In genomic region chr5:130135506-130135905, GRCh38 we compare ENCODE assay signal across 14 cellular contexts.
A peak's percentile ranks its signal among the peaks of the same experiment; 100 is the strongest.
DNase-seq lines count a peak whose midpoint lies in the region; ATAC-seq and TF ChIP-seq lines count a peak whose summit lies in the region.
"Had no signal": no experiment of that assay in that cellular context is flagged by ENCODE, and none has a peak within 500 bp of the region (broad histone marks: within the 10 kb centered on the region; RNA-seq: fewer than 3 reads in every experiment).

No MANE protein-coding gene starts in this region.

- peak; percentile 18 for DNase-seq in A172 (ENCODE audit: low spot score)
- peak; percentile 57 for DNase-seq in NCI-H226
- peak; percentile 1 for DNase-seq in dermis blood vessel endothelial cell
- peak; percentile 59 for DNase-seq in kidney epithelial cell (ENCODE audit: low read depth)
- no peak for DNase-seq in GM13976 (ENCODE audit: low spot score)
- DNase-seq in NCI-H146 (lab: John Stamatoyannopoulos, UW), result no peak
- DNase-seq in NCI-H2196 treated with DMSO at 0.1 percent for 48 hours (lab: John Stamatoyannopoulos, UW; ENCODE audit: unreplicated experiment), result no peak
- DNase-seq: activated naive CD4-positive, alpha-beta T cell; effector memory CD4-positive, alpha-beta T cell; EL; NCI-H1436; stimulated activated CD4-positive, alpha-beta T cell treated with anti-CD3 and anti-CD28 coated beads, Interleukin-4, amount 100 ng/mL, for 24 hours had no signal

- H3K36me3 ChIP-seq in kidney epithelial cell (ENCODE audit: control insufficient read depth, insufficient read depth, low read length), result no peaks in the 10 kb centered on the region

- no peak for ATAC-seq in HG02798 (IDR thresholded peaks at IDR 0.05; ENCODE audit: poor library complexity, unreplicated experiment)
- ATAC-seq: A549 had no signal

- H3K27me3 ChIP-seq in kidney epithelial cell (ENCODE audit: control insufficient read depth, insufficient read depth, low read length), result no peaks in the 10 kb centered on the region

- in situ Hi-C loops in GM13976 (cut with MboI; ENCODE audit: low sequenced_read_pairs, unreplicated experiment), result no loop called here

- H3K4me3 ChIP-seq in kidney epithelial cell (ENCODE audit: low read depth, low read length), result no peak overlapping the region
- H3K4me3 ChIP-seq: A549 had no signal

- TF ChIP-seq CTCF in kidney epithelial cell (IDR thresholded peaks at IDR 0.05; ENCODE audit: insufficient read depth, low read length, poor library complexity, severe bottlenecking) (no peak), GM13976 (IDR thresholded peaks at IDR 0.05; ENCODE audit: borderline replicate concordance, control extremely low read depth, extremely low read depth, insufficient read depth, missing control alignments) (no peak)

Comparison
In these comparisons a context has a peak if more than half of its experiments do, and no peak if none do; other contexts are left out.
1. DNase-seq: peak in A172 (single experiment), NCI-H226 (single experiment), dermis blood vessel endothelial cell (single experiment) and kidney epithelial cell (single experiment); none in GM13976 (single experiment), NCI-H146 (single experiment) and NCI-H2196 treated with DMSO at 0.1 percent for 48 hours (single experiment).